Comparison of ENCODE assay signal across 25 cellular contexts in the genomic region with DNA sequence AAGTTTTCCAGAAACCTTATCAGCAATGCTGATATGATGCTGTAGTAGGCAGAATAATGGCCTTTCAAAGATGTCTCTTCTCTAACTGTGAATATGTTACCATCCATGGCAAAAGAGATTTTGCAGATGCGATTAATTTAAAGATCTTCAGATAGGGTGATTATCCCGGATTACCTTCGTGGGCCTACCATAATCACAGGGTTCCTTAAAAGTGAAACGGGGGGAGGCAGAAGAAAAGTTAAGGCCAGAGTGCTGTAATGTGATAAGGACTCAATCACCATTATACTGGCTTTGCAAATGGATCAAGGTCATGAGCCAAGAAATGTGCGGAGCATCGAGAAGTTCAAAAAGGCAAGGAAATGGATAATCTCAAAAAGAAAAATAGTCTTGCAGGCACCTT.
"Had no signal": no experiment of that assay in that cellular context is flagged by ENCODE, and none has a peak within 500 bp of the region (broad histone marks: within the 10 kb centered on the region; RNA-seq: fewer than 3 reads in every experiment).

No MANE protein-coding gene starts in this region.

- H3K9ac ChIP-seq: neural progenitor cell, parathyroid adenoma had no signal

- ATAC-seq: natural killer cell; psoas muscle; right cardiac atrium; right lobe of liver; stimulated activated effector memory CD8-positive, alpha-beta T cell treated with anti-CD3 and anti-CD28 coated beads, Interleukin-12 subunit alpha, Interleukin-12 subunit beta, amount 100 ng/mL, for 72 hours; stimulated activated naive B cell treated with anti-CD40 and anti-IgM and Interleukin-4, amounts not matched to agents 10 μg/mL and 1 μg/mL and 100 μg/mL, for 72 hours had no signal

- H3K4me1 ChIP-seq: neural progenitor cell, parathyroid adenoma, psoas muscle, right lobe of liver, sigmoid colon, stomach, thyroid gland, tibial nerve, upper lobe of left lung, vagina had no signal

- H2AFZ ChIP-seq: neural progenitor cell, parathyroid adenoma had no signal

- H3K4me2 ChIP-seq: neural progenitor cell had no signal

- H3K27ac ChIP-seq: neural progenitor cell, ovary, parathyroid adenoma, psoas muscle, right lobe of liver, sigmoid colon, stomach, thoracic aorta, thyroid gland, tibial nerve, upper lobe of left lung, vagina had no signal

- H3K9me3 ChIP-seq: ovary, right lobe of liver, thoracic aorta, thyroid gland, upper lobe of left lung, vagina had no signal

- H3K36me3 ChIP-seq: neural progenitor cell, ovary, right lobe of liver, sigmoid colon, stomach, thoracic aorta, thyroid gland, tibial nerve, upper lobe of left lung, vagina had no signal

- H3K4me3 ChIP-seq: neural progenitor cell, ovary, psoas muscle, right lobe of liver, sigmoid colon, stomach, thoracic aorta, thyroid gland, tibial nerve, upper lobe of left lung, vagina had no signal

- DNase-seq: natural killer cell; occipital lobe; ovary; posterior cingulate gyrus; psoas muscle; right cardiac atrium; right lobe of liver; sigmoid colon; small intestine; stimulated activated CD4-positive, alpha-beta T cell treated with anti-CD3 and anti-CD28 coated beads, Interleukin-15, amount 100 ng/mL, for 24 hours; stimulated activated CD4-positive, alpha-beta T cell treated with anti-CD3 and anti-CD28 coated beads, Interleukin-2, amount 100 ng/mL, for 24 hours; stimulated activated CD4-positive, alpha-beta T cell treated with anti-CD3 and anti-CD28 coated beads, Interleukin-2, amount 100 ng/mL, for 48 hours; stimulated activated CD4-positive, alpha-beta T cell treated with anti-CD3 and anti-CD28 coated beads, Interleukin-4, amount 100 ng/mL, for 24 hours; stimulated activated naive B cell treated with anti-CD40 and anti-IgM and Interleukin-4, amounts not matched to agents 10 μg/mL and 1 μg/mL and 100 μg/mL, for 72 hours; stimulated activated naive CD4-positive, alpha-beta T cell treated with Interleukin-2 at 50 U/mL for 16 hours; stomach; thyroid gland; trophoblast cell; upper lobe of left lung had no signal

- H3K27me3 ChIP-seq: neural progenitor cell, ovary, right lobe of liver, sigmoid colon, stomach, thyroid gland, tibial nerve, upper lobe of left lung, vagina had no signal

- H3K79me2 ChIP-seq: parathyroid adenoma had no signal
